Comparison of ENCODE assay signal across 6 cellular contexts in the genomic region with DNA sequence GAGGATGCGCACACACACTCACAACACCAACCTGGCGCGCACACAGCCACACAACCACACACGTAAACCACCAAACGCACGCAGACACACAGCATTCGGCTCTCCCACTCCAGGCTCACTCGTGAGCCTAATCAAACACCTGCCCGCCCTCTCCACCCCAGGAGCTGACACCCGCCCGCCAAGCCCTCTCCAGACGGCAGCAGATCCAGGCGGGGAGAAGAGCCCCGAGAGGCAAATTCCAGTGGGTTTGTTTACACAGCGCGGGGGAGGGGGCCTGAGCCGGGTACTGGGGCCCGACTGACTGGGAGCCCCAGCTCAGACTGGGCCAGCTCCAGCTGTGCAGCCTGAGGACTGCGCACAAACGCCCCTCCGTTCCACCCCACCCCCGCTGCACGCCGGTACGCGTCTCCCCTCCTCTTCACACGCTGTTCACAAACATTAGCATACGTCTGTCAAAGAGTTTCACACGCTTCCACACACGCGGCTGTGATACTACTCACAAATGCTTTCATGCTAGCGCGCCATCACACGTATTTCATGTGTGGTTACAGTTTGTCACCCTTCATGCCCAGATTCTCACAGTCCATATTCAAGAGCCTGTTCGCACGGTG. TPM values are rescaled to one million over a fixed set of nuclear protein-coding genes. Genes with fewer than 3 reads are reported as not detected.
A peak's percentile ranks its signal among the peaks of the same experiment; 100 is the strongest.
DNase-seq lines count a peak whose midpoint lies in the region; TF ChIP-seq lines count a peak whose summit lies in the region.

No MANE protein-coding gene starts in this region.

- H3K79me2 ChIP-seq in trophoblast cell (ENCODE audit: control insufficient read depth, insufficient read depth, low read length, poor library complexity), result peaks cover 33% of the 10 kb centered on the region

- no peaks in the 10 kb centered on the region for H3K9me3 Mint-ChIP-seq in endothelial cell (ENCODE audit: unreplicated experiment)

- H3K27ac ChIP-seq in SK-N-MC, result peak overlapping the region; percentile 80; the same call in 1 of the 2 replicates
- peak overlapping the region; percentile 93 for H3K27ac ChIP-seq in trophoblast cell (ENCODE audit: low read depth, low read length)

- TF ChIP-seq CTCF in GM12865 (IDR thresholded peaks at IDR 0.05; ENCODE audit: insufficient read depth, low read depth, low read length, missing control alignments), result no peak
- TF ChIP-seq CTCF in endothelial cell (IDR thresholded peaks at IDR 0.05; ENCODE audit: unreplicated experiment), result no peak
- TF ChIP-seq CTCF in GM13976 (IDR thresholded peaks at IDR 0.05; ENCODE audit: borderline replicate concordance, control extremely low read depth, extremely low read depth, insufficient read depth, missing control alignments), result no peak

- H3K9ac ChIP-seq in SK-N-MC (ENCODE audit: insufficient read length) (peak overlapping the region; percentile 59), trophoblast cell (ENCODE audit: low read length) (no peak overlapping the region)

- H3K36me3 ChIP-seq in SK-N-MC (ENCODE audit: insufficient read depth, low read length) (peaks cover 7% of the 10 kb centered on the region; the same call in 1 of the 2 replicates), trophoblast cell (ENCODE audit: control insufficient read depth in 1 of 2, insufficient read depth in 2 of 2, low read length in 2 of 2) (peaks cover 5 to 6% of the 10 kb centered on the region in 2 experiments)

- H3K79me1 ChIP-seq in trophoblast cell (ENCODE audit: low read length), result peaks cover 57% of the 10 kb centered on the region

- peak overlapping the region; percentile 46 for H2BK12ac ChIP-seq in trophoblast cell (ENCODE audit: low read length)

- DNase-seq in GM12865 (ENCODE audit: low read depth) (peak; percentile 46), SK-N-MC (ENCODE audit: low read depth, low spot score) (peak; percentile 35), endothelial cell (ENCODE audit: low spot score) (peak; percentile 47), trophoblast cell (peak; percentile 70 to 71), GM13976 (ENCODE audit: low spot score) (no peak), dedifferentiated amniotic fluid mesenchymal stem cell (ENCODE audit: extremely low spot score) (no peak)

- H3K4me1 ChIP-seq in trophoblast cell (ENCODE audit: control insufficient read depth in 1 of 2, insufficient read depth in 2 of 2, low read length in 2 of 2), result peaks cover 32 to 42% of the 10 kb centered on the region in 2 experiments

- H3K27me3 Mint-ChIP-seq in endothelial cell (ENCODE audit: unreplicated experiment), result peaks cover 25% of the 10 kb centered on the region

- H3K36me3 Mint-ChIP-seq in endothelial cell (ENCODE audit: low read depth, unreplicated experiment), result peaks cover 34% of the 10 kb centered on the region

- no CpG with 5 or more reads among the region's 36 CpGs for WGBS in trophoblast cell (ENCODE audit: extremely low coverage, insufficient coverage, insufficient read length)

- H4K91ac ChIP-seq in trophoblast cell (ENCODE audit: low read depth, low read length), result peak overlapping the region; percentile 94

- peak overlapping the region; percentile 93 for H2BK120ac ChIP-seq in trophoblast cell (ENCODE audit: insufficient read depth, low read length, poor library complexity)

- H3K18ac ChIP-seq in trophoblast cell (ENCODE audit: low read length), result peak overlapping the region; percentile 92

- peak overlapping the region; percentile 21 for H2AK5ac ChIP-seq in trophoblast cell (ENCODE audit: low read length)

- H3K27ac Mint-ChIP-seq in endothelial cell (ENCODE audit: unreplicated experiment), result peak overlapping the region; percentile 96

- no peaks in the 10 kb centered on the region for H3K27me3 ChIP-seq in trophoblast cell (ENCODE audit: insufficient read depth, low read length)

- peak overlapping the region; percentile 77 for H4K8ac ChIP-seq in trophoblast cell (ENCODE audit: low read depth, low read length)

- no peak overlapping the region for H3K23ac ChIP-seq in trophoblast cell (ENCODE audit: low read length)

- H3K4me3 Mint-ChIP-seq in endothelial cell (ENCODE audit: unreplicated experiment), result peak overlapping the region; percentile 96

- peak overlapping the region; percentile 20 for H3K4ac ChIP-seq in trophoblast cell (ENCODE audit: low read depth, low read length)

- no peak overlapping the region for H3K4me3 ChIP-seq in GM12865 (ENCODE audit: low read depth, low read length)
- peak overlapping the region; percentile 92 for H3K4me3 ChIP-seq in SK-N-MC
- H3K4me3 ChIP-seq in trophoblast cell (ENCODE audit: low read depth, low read length), result peak overlapping the region; percentile 50

- H3K4me2 ChIP-seq in trophoblast cell (ENCODE audit: low read length), result peak overlapping the region; percentile 73

- H2BK5ac ChIP-seq in trophoblast cell (ENCODE audit: low read depth, low read length, poor library complexity), result peak overlapping the region; percentile 89

- peak overlapping the region; percentile 83 for H3K14ac ChIP-seq in trophoblast cell (ENCODE audit: low read length)

- H3K4me1 Mint-ChIP-seq in endothelial cell (ENCODE audit: unreplicated experiment), result peaks cover 44% of the 10 kb centered on the region

- H3K9me3 ChIP-seq in SK-N-MC (ENCODE audit: low read depth, low read length) (no peaks in the 10 kb centered on the region), trophoblast cell (ENCODE audit: insufficient read depth, low read depth, low read length) (peaks cover 2% of the 10 kb centered on the region)

- in situ Hi-C loops in GM13976 (cut with MboI; ENCODE audit: low sequenced_read_pairs, unreplicated experiment), result no loop called here

- H4K12ac ChIP-seq in trophoblast cell (ENCODE audit: low read depth, low read length), result no peak overlapping the region

- peak overlapping the region; percentile 18 for H2AFZ ChIP-seq in trophoblast cell (ENCODE audit: insufficient read depth, low read length, poor library complexity)

RNA-seq across cellular contexts. Expression of gene EFNA1, which starts 1.1 kb away (rescaled TPM):
- 413 TPM for total RNA-seq in endothelial cell (ENCODE audit: unreplicated experiment)
- polyA plus RNA-seq in trophoblast cell (2013), result 81.6 and 84.2 TPM in 2 replicates

RNA-seq across cellular contexts. Expression of gene SLC50A1, which starts 9.1 kb away (rescaled TPM):
- total RNA-seq in endothelial cell (ENCODE audit: unreplicated experiment), result 43.9 TPM
- polyA plus RNA-seq in trophoblast cell (2013), result 39.1 and 39.3 TPM in 2 replicates

RNA-seq across cellular contexts. Expression of gene DPM3, which starts 13.7 kb away (rescaled TPM):
- 39.2 TPM for total RNA-seq in endothelial cell (ENCODE audit: unreplicated experiment)
- 143 and 148 TPM in 2 replicates for polyA plus RNA-seq in trophoblast cell (2013)

RNA-seq across cellular contexts. Expression of gene KRTCAP2, which starts 46.5 kb away (rescaled TPM):
- total RNA-seq in endothelial cell (ENCODE audit: unreplicated experiment), result 173 TPM
- polyA plus RNA-seq in trophoblast cell (2013), result 237 TPM in 2 replicates

RNA-seq across cellular contexts. Expression of gene TRIM46, which starts 47.0 kb away (rescaled TPM):
- total RNA-seq in endothelial cell (ENCODE audit: unreplicated experiment), result 8.5 TPM
- 0.81 and 0.85 TPM in 2 replicates for polyA plus RNA-seq in trophoblast cell (2013)

Comparison
In these comparisons a context has a peak if more than half of its experiments do, and no peak if none do; other contexts are left out.
1. DNase-seq: peak in GM12865 (single experiment), SK-N-MC (single experiment), endothelial cell (single experiment) and trophoblast cell (2 of 2); none in GM13976 (single experiment) and dedifferentiated amniotic fluid mesenchymal stem cell (single experiment).